In the genomic region with DNA sequence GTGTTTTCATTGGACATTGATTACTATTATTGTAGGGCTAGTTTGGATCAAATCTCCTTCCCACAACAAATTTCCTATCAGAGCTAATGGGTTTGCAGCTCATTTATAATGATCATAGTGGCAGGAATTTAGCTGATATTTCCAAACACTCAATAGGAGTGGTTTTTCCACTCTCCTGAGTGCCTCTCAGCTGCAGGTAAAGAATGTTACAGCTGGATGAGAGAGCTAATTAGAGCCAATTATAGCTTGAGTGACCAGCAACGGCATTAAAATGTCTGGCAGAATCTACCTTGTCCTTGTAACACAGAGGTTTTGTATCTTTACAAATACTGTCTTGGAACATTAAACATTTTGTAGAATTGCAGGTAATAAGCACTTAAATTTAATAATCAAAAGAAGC, we compare ENCODE assay signal across 15 cellular contexts.
DNase-seq lines count a peak whose midpoint lies in the region; TF ChIP-seq lines count a peak whose summit lies in the region.
"Had no signal": no experiment of that assay in that cellular context is flagged by ENCODE, and none has a peak within 500 bp of the region (broad histone marks: within the 10 kb centered on the region; RNA-seq: fewer than 3 reads in every experiment).

No MANE protein-coding gene starts in this region.

- POLR2A ChIA-PET in Caco-2 (lab: Charles Lee), result no interaction called here

- H3K27me3 Mint-ChIP-seq in Caco-2 (ENCODE audit: insufficient read depth, unreplicated experiment), result peaks cover 2% of the 10 kb centered on the region

- no peaks in the 10 kb centered on the region for H3K36me3 ChIP-seq in Caco-2 (ENCODE audit: control insufficient read depth, insufficient read depth, low read length)
- H3K36me3 ChIP-seq: BLaER1 had no signal

- no peaks in the 10 kb centered on the region for H3K9me3 Mint-ChIP-seq in Caco-2 (ENCODE audit: unreplicated experiment)

- no peak overlapping the region for H3K27ac Mint-ChIP-seq in Caco-2 (ENCODE audit: unreplicated experiment)
- H3K27ac Mint-ChIP-seq: CD8-positive, alpha-beta T cell; T-helper 1 cell treated with Interleukin-12 subunit alpha and Interleukin-12 subunit beta and Interleukin-4 antibody, amounts not matched to agents 30 μg/mL and 1 μg/mL, for 36 hours had no signal

- no peak overlapping the region for H3K4me3 Mint-ChIP-seq in Caco-2 (ENCODE audit: unreplicated experiment)
- H3K4me3 Mint-ChIP-seq: CD8-positive, alpha-beta T cell; T-helper 1 cell treated with Interleukin-12 subunit alpha and Interleukin-12 subunit beta and Interleukin-4 antibody, amounts not matched to agents 30 μg/mL and 1 μg/mL, for 36 hours had no signal

- no peaks in the 10 kb centered on the region for H3K27me3 ChIP-seq in Caco-2 (replicated peaks; ENCODE audit: control insufficient read depth, insufficient read depth, low read length)
- H3K27me3 ChIP-seq: BLaER1 had no signal

- H3K4me1 ChIP-seq in Caco-2, result no peaks in the 10 kb centered on the region
- H3K4me1 ChIP-seq: BLaER1 had no signal

- no peaks in the 10 kb centered on the region for H3K4me1 Mint-ChIP-seq in Caco-2 (ENCODE audit: low read depth, unreplicated experiment)

- DNase-seq in NCI-H82 (lab: John Stamatoyannopoulos, UW) (peak; percentile 25), NCI-H82 treated with DMSO at 0.1 percent for 48 hours (lab: John Stamatoyannopoulos, UW; ENCODE audit: unreplicated experiment) (no peak), NCI-H187 (lab: John Stamatoyannopoulos, UW) (peak; percentile 42 to 52), NCI-H69 (lab: John Stamatoyannopoulos, UW) (peak; percentile 85), Caco-2 (no peak), SIG-M5 (lab: John Stamatoyannopoulos, UW) (no peak), SIG-M5 treated with dmso at 0.1 percent for 504 hours (lab: John Stamatoyannopoulos, UW; ENCODE audit: unreplicated experiment) (no peak)
- DNase-seq in stimulated activated CD4-positive, alpha-beta T cell treated with anti-CD3 and anti-CD28 coated beads, Interleukin-2, amount 100 ng/mL, for 48 hours, result no peak
- DNase-seq: CD8-positive, alpha-beta T cell; KG1; NCI-H2107; NCI-H345; Right ventricle myocardium superior had no signal

- H3K36me3 Mint-ChIP-seq in Caco-2 (ENCODE audit: insufficient read depth, unreplicated experiment), result no peaks in the 10 kb centered on the region
- H3K36me3 Mint-ChIP-seq: CD8-positive, alpha-beta T cell had no signal

- TF ChIP-seq CTCF in Caco-2 (IDR thresholded peaks at IDR 0.05; ENCODE audit: insufficient read depth in 1 of 2, low read depth in 1 of 2, low read length in 1 of 2, severe bottlenecking in 1 of 2, unreplicated experiment in 1 of 2), result no peak

- CTCF ChIA-PET in Caco-2 (lab: Charles Lee), result no interaction called here

- no peaks in the 10 kb centered on the region for H3K9me3 ChIP-seq in Caco-2
- H3K9me3 ChIP-seq: BLaER1 had no signal

- no TSS peak for BruUV-seq in Caco-2 (replicated peaks; lab: Mats Ljungman, UMichigan)

- intact Hi-C loops in Caco-2 (cut with micrococcal nuclease; ENCODE audit: unreplicated experiment), result no loop called here

- H3K4me3 ChIP-seq in Caco-2 (ENCODE audit: low read depth, low read length), result no peak overlapping the region
- H3K4me3 ChIP-seq: BLaER1 had no signal

Comparison
In these comparisons a context has a peak if more than half of its experiments do, and no peak if none do; other contexts are left out.
1. DNase-seq: peak in NCI-H82 (single experiment), NCI-H187 (2 of 2) and NCI-H69 (single experiment); none in NCI-H82 treated with DMSO at 0.1 percent for 48 hours (single experiment), Caco-2 (0 of 2), SIG-M5 (single experiment), stimulated activated CD4-positive, alpha-beta T cell treated with anti-CD3 and anti-CD28 coated beads, Interleukin-2, amount 100 ng/mL, for 48 hours (0 of 2) and SIG-M5 treated with dmso at 0.1 percent for 504 hours (single experiment).